ENCODE assay signal across 17 cellular contexts in genomic region chr3:6644070-6644929, GRCh38.
DNase-seq lines count a peak whose midpoint lies in the region; ATAC-seq lines count a peak whose summit lies in the region.
"Had no signal": no experiment of that assay in that cellular context is flagged by ENCODE, and none has a peak within 500 bp of the region (broad histone marks: within the 10 kb centered on the region; RNA-seq: fewer than 3 reads in every experiment).

No MANE protein-coding gene starts in this region.

- ATAC-seq in HG02759 (IDR thresholded peaks at IDR 0.05; ENCODE audit: unreplicated experiment) = peak; percentile 71
- ATAC-seq in left colon = peak; percentile 56
- ATAC-seq in GM21367 (IDR thresholded peaks at IDR 0.05; ENCODE audit: unreplicated experiment) = no peak
- ATAC-seq: foreskin keratinocyte, pancreas, T-helper 17 cell had no signal

- intact Hi-C loops in left colon (cut with DNase I, micrococcal nuclease) = no loop called here

- DNase-seq in DMS 273 (lab: John Stamatoyannopoulos, UW; ENCODE audit: unreplicated experiment) (peak; percentile 1), DMS 273 treated with DMSO at 0.1 percent for 48 hours (lab: John Stamatoyannopoulos, UW) (no peak), NCI-H2029 (lab: John Stamatoyannopoulos, UW) (peak; percentile 84), left colon (peak in 1 of 2 donors; percentile 7)
- DNase-seq in activated CD4-positive, alpha-beta T cell treated with anti-CD3 and anti-CD28 coated beads for 1 hour = no peak
- no peak for DNase-seq in activated CD4-positive, CD25-positive, alpha-beta regulatory T cell treated with anti-CD3 and anti-CD28 coated beads, Interleukin-2, amount 50 U/mL, for 72 hours
- DNase-seq: activated CD4-positive, alpha-beta memory T cell treated with anti-CD3 and anti-CD28 coated beads for 36 hours; CD4-positive, alpha-beta T cell; effector CD8-positive, alpha-beta T cell; foreskin keratinocyte; HCEC 1CT; immature natural killer cell; pancreas; T-helper 17 cell; testis had no signal

Comparison
In these comparisons a context has a peak if more than half of its experiments do, and no peak if none do; other contexts are left out.
1. DNase-seq: peak in DMS 273 (single experiment) and NCI-H2029 (single experiment); none in DMS 273 treated with DMSO at 0.1 percent for 48 hours (single experiment), activated CD4-positive, alpha-beta T cell treated with anti-CD3 and anti-CD28 coated beads for 1 hour (single experiment) and activated CD4-positive, CD25-positive, alpha-beta regulatory T cell treated with anti-CD3 and anti-CD28 coated beads, Interleukin-2, amount 50 U/mL, for 72 hours (single experiment).